In genomic region chr6:155528982-155529453, GRCh38 we compare ENCODE assay signal across 8 cellular contexts.
DNase-seq lines count a peak whose midpoint lies in the region; ATAC-seq and TF ChIP-seq lines count a peak whose summit lies in the region.

No MANE protein-coding gene starts in this region.

- no peaks in the 10 kb centered on the region for H3K27me3 Mint-ChIP-seq in MCF 10A (ENCODE audit: insufficient read depth, unreplicated experiment)

- peaks cover 6% of the 10 kb centered on the region for H3K36me3 Mint-ChIP-seq in MCF 10A (ENCODE audit: insufficient read depth, unreplicated experiment)

- TF ChIP-seq EP300 in upper lobe of left lung (IDR thresholded peaks at IDR 0.05): peak in 2 of 4 donors; percentile 55 to 77

- H3K36me3 ChIP-seq in breast epithelium (no peaks in the 10 kb centered on the region), upper lobe of left lung (no peaks in the 10 kb centered on the region)

- TF ChIP-seq POLR2A in breast epithelium (IDR thresholded peaks at IDR 0.05) (no peak), upper lobe of left lung (IDR thresholded peaks at IDR 0.05) (no peak)

- H3K27ac Mint-ChIP-seq in MCF 10A (ENCODE audit: low read depth, unreplicated experiment): peak overlapping the region; percentile 89

- H3K4me3 Mint-ChIP-seq in MCF 10A (ENCODE audit: unreplicated experiment): no peak overlapping the region

- CTCF ChIA-PET in MCF 10A (lab: Yijun Ruan, JAX): interaction anchor here (0.6 to 2.6 kb wide), 11 partner anchors 8 to 1131 kb away, joined by 3 to 34 read pairs (median 4); no protein-coding TSS in a partner anchor

- H3K4me3 ChIP-seq in breast epithelium (no peak overlapping the region), upper lobe of left lung (no peak overlapping the region)

- H3K9me3 ChIP-seq in breast epithelium (peaks cover 0 to 7% of the 10 kb centered on the region in 2 donors), upper lobe of left lung (no peaks in the 10 kb centered on the region)

- WGBS in upper lobe of left lung, 2 donors: 31 to 40% methylated on average over 2 of the region's 2 CpGs

- no peaks in the 10 kb centered on the region for H3K4me1 ChIP-seq in breast epithelium
- peaks cover 15% of the 10 kb centered on the region for H3K4me1 ChIP-seq in foreskin keratinocyte
- H3K4me1 ChIP-seq in upper lobe of left lung: peaks cover 13 to 16% (median 15%) of the 10 kb centered on the region in 4 donors

- TF ChIP-seq CTCF in MCF 10A (IDR thresholded peaks at IDR 0.05; ENCODE audit: unreplicated experiment) (no peak), breast epithelium (IDR thresholded peaks at IDR 0.05) (no peak), foreskin keratinocyte (conservative IDR thresholded peaks at IDR 0.05) (no peak), upper lobe of left lung (IDR thresholded peaks at IDR 0.05) (no peak)

- H3K27me3 ChIP-seq in breast epithelium (no peaks in the 10 kb centered on the region), foreskin keratinocyte (no peaks in the 10 kb centered on the region), upper lobe of left lung (no peaks in the 10 kb centered on the region)

- no TSS peak for BruUV-seq in MCF 10A (replicated peaks; lab: Mats Ljungman, UMichigan)

- intact Hi-C loops in MCF 10A (cut with micrococcal nuclease): no loop called here
- intact Hi-C loops in breast epithelium (cut with DNase I; ENCODE audit: low total_unique reads): no loop called here

- POLR2A ChIA-PET in MCF 10A (lab: Yijun Ruan, JAX): interaction anchor here (1.0 to 2.2 kb wide), 6 partner anchors 35 to 1252 kb away, joined by 3 to 19 read pairs (median 4); no protein-coding TSS in a partner anchor

- ATAC-seq in foreskin keratinocyte (peak; percentile 95), upper lobe of left lung (ENCODE audit: low FRiP score in 2 of 2) (peak; percentile 73)

- no peak overlapping the region for H3K27ac ChIP-seq in breast epithelium
- H3K27ac ChIP-seq in foreskin keratinocyte: peak overlapping the region; percentile 8
- H3K27ac ChIP-seq in upper lobe of left lung: peak overlapping the region in 3 of 4 donors; percentile 14 to 70 (median 19)

- peak; percentile 85 for DNase-seq in MCF 10A (ENCODE audit: unreplicated experiment)
- DNase-seq in breast epithelium (ENCODE audit: low spot score in 2 of 2): no peak
- peak; percentile 76 for DNase-seq in RKO (ENCODE audit: low spot score)
- peak; percentile 71 to 85 for DNase-seq in foreskin keratinocyte
- DNase-seq in upper lobe of left lung: peak in 1 of 2 donors; percentile 30
- DNase-seq in HuH-7.5 (ENCODE audit: low spot score): no peak
- DNase-seq in effector CD4-positive, alpha-beta T cell: no peak
- DNase-seq in Ammon's horn (ENCODE audit: low spot score): no peak

- peaks cover 15% of the 10 kb centered on the region for H3K4me1 Mint-ChIP-seq in MCF 10A (ENCODE audit: insufficient read depth, unreplicated experiment)

- no peaks in the 10 kb centered on the region for H3K9me3 Mint-ChIP-seq in MCF 10A (ENCODE audit: unreplicated experiment)

Comparison
In these comparisons a context has a peak if more than half of its experiments do, and no peak if none do; other contexts are left out.
1. DNase-seq: peak in MCF 10A (single experiment), RKO (single experiment) and foreskin keratinocyte (2 of 2); none in breast epithelium (0 of 2), HuH-7.5 (single experiment), effector CD4-positive, alpha-beta T cell (single experiment) and Ammon's horn (single experiment).
2. H3K27ac ChIP-seq: peak in foreskin keratinocyte (single experiment) and upper lobe of left lung (3 of 4); none in breast epithelium (0 of 2).